Comparison of ENCODE assay signal across 16 cellular contexts in the genomic region with DNA sequence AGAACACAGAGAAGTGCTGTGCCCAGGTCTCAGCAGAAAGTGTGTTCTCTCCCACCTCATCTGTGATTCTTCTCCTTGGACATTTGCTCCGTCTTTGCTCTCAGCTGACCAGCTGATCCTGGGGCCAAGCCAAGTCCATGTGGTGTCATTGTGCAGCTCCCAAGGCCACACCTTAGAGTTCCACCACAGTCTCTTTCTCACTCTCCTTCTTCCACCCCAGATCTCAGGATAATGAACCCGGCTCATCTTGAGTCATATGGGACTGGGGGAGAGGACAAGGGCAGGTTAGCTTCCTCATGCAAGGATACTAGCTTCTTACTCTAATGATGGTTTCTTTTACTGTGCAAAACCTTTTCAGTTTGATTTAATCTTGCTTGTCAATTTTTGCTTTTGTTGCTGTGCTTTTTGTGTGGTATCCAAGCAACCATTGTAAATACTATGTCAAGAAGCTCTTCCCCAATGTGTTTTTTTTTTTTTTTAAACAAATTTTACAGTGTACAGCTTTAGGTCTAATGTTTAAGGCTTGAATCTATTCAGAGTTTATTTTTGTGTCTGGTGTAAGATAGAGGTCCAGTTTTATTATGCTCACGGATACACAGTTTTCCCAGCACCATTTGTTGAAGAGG.
DNase-seq lines count a peak whose midpoint lies in the region; ATAC-seq, FAIRE-seq and TF ChIP-seq lines count a peak whose summit lies in the region.
"Had no signal": no experiment of that assay in that cellular context is flagged by ENCODE, and none has a peak within 500 bp of the region (broad histone marks: within the 10 kb centered on the region; RNA-seq: fewer than 3 reads in every experiment).

No MANE protein-coding gene starts in this region.

- TF ChIP-seq POLR2A in K562 (conservative IDR thresholded peaks at IDR 0.05): no peak

- 0 out of 3 replicates have a peak, but pooled peaks cover 4% of the 10 kb centered on the region for H3K36me3 ChIP-seq in K562 (ENCODE audit: control insufficient read depth, insufficient read depth, low read length)
- H3K36me3 ChIP-seq in lower lobe of right lung: peaks cover 67% of the 10 kb centered on the region
- H3K36me3 ChIP-seq in MM.1S (replicated peaks; ENCODE audit: insufficient read depth, low read length): no peaks in the 10 kb centered on the region

- BruUV-seq in K562 (replicated peaks; lab: Mats Ljungman, UMichigan): no TSS peak

- no peaks in the 10 kb centered on the region for H3K9me2 ChIP-seq in MM.1S (replicated peaks; ENCODE audit: insufficient read depth, low read length)

- TF ChIP-seq CTCF in K562 (IDR thresholded peaks at IDR 0.05 in 2 of 3, conservative IDR thresholded peaks at IDR 0.05 in 1 of 3; ENCODE audit: insufficient read depth in 2 of 3, low read depth in 1 of 3, low read length in 3 of 3) (no peak), lower lobe of right lung (IDR thresholded peaks at IDR 0.05) (no peak), MM.1S (IDR thresholded peaks at IDR 0.05; ENCODE audit: low read length) (no peak)

- WGBS in K562 (ENCODE audit: insufficient coverage, low coverage, missing lambda C conversion rate): 22% methylated on average over 3 of the region's 3 CpGs

- H3K79me2 ChIP-seq in K562 (ENCODE audit: control insufficient read depth, insufficient read depth, low read length): no peaks in the 10 kb centered on the region
- no peaks in the 10 kb centered on the region for H3K79me2 ChIP-seq in MM.1S (ENCODE audit: low read length)

- H3F3A ChIP-seq in MM.1S (ENCODE audit: insufficient read depth, low read length): no peaks in the 10 kb centered on the region

- H3K9ac ChIP-seq in K562 (ENCODE audit: insufficient read depth in 1 of 2, low read depth in 2 of 2, low read length in 2 of 2): no peak overlapping the region
- no peak overlapping the region for H3K9ac ChIP-seq in MM.1S (ENCODE audit: low read length)

- peak; percentile 63 for ATAC-seq in K562
- ATAC-seq in lower lobe of right lung: peak; percentile 32 to 45
- ATAC-seq in GM19467 (IDR thresholded peaks at IDR 0.05; ENCODE audit: unreplicated experiment): no peak
- ATAC-seq: activated naive CD4-positive, alpha-beta T cell treated with anti-CD3 and anti-CD28 coated beads, Interleukin-2, amount 50 U/mL, for 72 hours had no signal

- CTCF ChIA-PET in K562 (lab: Yijun Ruan, JAX; ENCODE audit: low intra/inter-chr PET ratio): no interaction called here

- TF ChIP-seq EP300 in K562 (IDR thresholded peaks at IDR 0.05; ENCODE audit: low read length): no peak

- DNase-seq in AG20443 (ENCODE audit: low spot score) (peak; percentile 79), GM03348 (ENCODE audit: low spot score) (peak; percentile 50), K562 (ENCODE audit: extremely low read depth in 1 of 4, low spot score in 3 of 4) (peak in 1 of 4 experiments; percentile 13), lower lobe of right lung (no peak), MM.1S (no peak), ecto neural progenitor cell (ENCODE audit: low spot score) (no peak), RPMI8226 (no peak)
- DNase-seq: Caco-2; HCEC 1CT; head of caudate nucleus; mesendoderm; NCI-H187 treated with DMSO at 0.1 percent for 48 hours; stimulated activated CD4-positive, alpha-beta T cell treated with anti-CD3 and anti-CD28 coated beads, Interleukin-4, amount 100 ng/mL, for 24 hours; T-helper 1 cell had no signal

- in situ Hi-C loops in K562 (cut with MboI): no loop called here

- H3K4me3 ChIP-seq in K562 (no peak overlapping the region), lower lobe of right lung (no peak overlapping the region), MM.1S (ENCODE audit: low read length) (no peak overlapping the region)

- H3K27ac ChIP-seq in K562 (ENCODE audit: extremely low read depth, low read depth, low read length) (no peak overlapping the region), lower lobe of right lung (no peak overlapping the region), MM.1S (ENCODE audit: low read length) (no peak overlapping the region)

- H3K27me3 ChIP-seq in K562 (ENCODE audit: control insufficient read depth in 2 of 2, insufficient read depth in 2 of 2, low read length in 2 of 2): no peaks in the 10 kb centered on the region
- no peaks in the 10 kb centered on the region for H3K27me3 ChIP-seq in lower lobe of right lung (ENCODE audit: low read depth)
- H3K27me3 ChIP-seq in MM.1S (replicated peaks; ENCODE audit: insufficient read depth, low read length): no peaks in the 10 kb centered on the region

- no peak overlapping the region for H3K4me2 ChIP-seq in K562 (ENCODE audit: insufficient read depth, low read length)
- H3K4me2 ChIP-seq in MM.1S (ENCODE audit: low read depth, low read length): no peak overlapping the region

- H4K20me1 ChIP-seq in K562 (replicated peaks; ENCODE audit: control insufficient read depth, insufficient read depth, low read length) (no peaks in the 10 kb centered on the region), MM.1S (ENCODE audit: insufficient read depth, low read length) (no peaks in the 10 kb centered on the region)

- H2AFZ ChIP-seq in K562 (ENCODE audit: low read depth, low read length) (no peak overlapping the region), MM.1S (ENCODE audit: low read length) (no peak overlapping the region)

- FAIRE-seq in K562 (lab: Jason Lieb, UNC): peak; percentile 57

- H3K9me3 ChIP-seq in K562 (replicated peaks; ENCODE audit: control insufficient read depth, insufficient read depth, low read depth, low read length) (no peaks in the 10 kb centered on the region), lower lobe of right lung (no peaks in the 10 kb centered on the region), MM.1S (replicated peaks; ENCODE audit: insufficient read depth, low read length) (no peaks in the 10 kb centered on the region)
- H3K9me3 ChIP-seq: Caco-2 had no signal

- TF ChIP-seq RAD21 in K562 (CRISPR knock-in tag; conservative IDR thresholded peaks at IDR 0.05 in 1 of 2, IDR thresholded peaks at IDR 0.05 in 1 of 2): no peak

- intact Hi-C loops in K562 (cut with micrococcal nuclease): no loop called here
- intact Hi-C loops in lower lobe of right lung (cut with DNase I): no loop called here

- no peaks in the 10 kb centered on the region; a peak in 1 of 5 replicates for H3K4me1 ChIP-seq in K562 (replicated peaks in 1 of 2; ENCODE audit: control insufficient read depth in 2 of 2, insufficient read depth in 2 of 2, low read length in 2 of 2)
- no peaks in the 10 kb centered on the region for H3K4me1 ChIP-seq in lower lobe of right lung
- H3K4me1 ChIP-seq in MM.1S (ENCODE audit: low read length): no peaks in the 10 kb centered on the region
- H3K4me1 ChIP-seq: Caco-2 had no signal

- POLR2A ChIA-PET in K562 (lab: Yijun Ruan, JAX): interaction anchor here (0.8 kb wide), 1 partner anchor 214 kb away, joined by 3 read pairs; no protein-coding TSS in a partner anchor

- H3K9me1 ChIP-seq in K562 (ENCODE audit: control insufficient read depth, insufficient read depth, low read length): no peaks in the 10 kb centered on the region

TF ChIP-seq in K562, 482 proteins besides CTCF, POLR2A, EP300 and RAD21:
- no peak for TF ChIP-seq HCFC1 (IDR thresholded peaks at IDR 0.05; ENCODE audit: low read depth, low read length)
- TF ChIP-seq, protein P1, sequence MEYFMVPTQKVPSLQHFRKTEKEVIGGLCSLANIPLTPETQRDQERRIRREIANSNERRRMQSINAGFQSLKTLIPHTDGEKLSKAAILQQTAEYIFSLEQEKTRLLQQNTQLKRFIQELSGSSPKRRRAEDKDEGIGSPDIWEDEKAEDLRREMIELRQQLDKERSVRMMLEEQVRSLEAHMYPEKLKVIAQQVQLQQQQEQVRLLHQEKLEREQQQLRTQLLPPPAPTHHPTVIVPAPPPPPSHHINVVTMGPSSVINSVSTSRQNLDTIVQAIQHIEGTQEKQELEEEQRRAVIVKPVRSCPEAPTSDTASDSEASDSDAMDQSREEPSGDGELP (CRISPR knock-in tag; IDR thresholded peaks at IDR 0.05; ENCODE audit: borderline replicate concordance): peak; percentile 57; the same call in 1 of the 2 replicates
- TF ChIP-seq ZNF778 (CRISPR knock-in tag; IDR thresholded peaks at IDR 0.05): no peak
- TF ChIP-seq RFX1 (IDR thresholded peaks at IDR 0.05): peak; percentile 16; the same call in 1 of the 2 replicates
- peak; percentile 90 for TF ChIP-seq FOXJ2 (tag; IDR thresholded peaks at IDR 0.05)
- TF ChIP-seq KAT2B (IDR thresholded peaks at IDR 0.05; ENCODE audit: low read depth, low read length): no peak
- TF ChIP-seq WHSC1 (IDR thresholded peaks at IDR 0.05; ENCODE audit: low read length): no peak
- TF ChIP-seq DACH1 (IDR thresholded peaks at IDR 0.05; ENCODE audit: partially characterized antibody): peak; percentile 15

Comparison
In these comparisons a context has a peak if more than half of its experiments do, and no peak if none do; other contexts are left out.
1. DNase-seq: peak in AG20443 (single experiment) and GM03348 (single experiment); none in lower lobe of right lung (single experiment), MM.1S (single experiment), ecto neural progenitor cell (single experiment) and RPMI8226 (single experiment).